1 cellular context compared by ENCODE assay signal in the genomic region with DNA sequence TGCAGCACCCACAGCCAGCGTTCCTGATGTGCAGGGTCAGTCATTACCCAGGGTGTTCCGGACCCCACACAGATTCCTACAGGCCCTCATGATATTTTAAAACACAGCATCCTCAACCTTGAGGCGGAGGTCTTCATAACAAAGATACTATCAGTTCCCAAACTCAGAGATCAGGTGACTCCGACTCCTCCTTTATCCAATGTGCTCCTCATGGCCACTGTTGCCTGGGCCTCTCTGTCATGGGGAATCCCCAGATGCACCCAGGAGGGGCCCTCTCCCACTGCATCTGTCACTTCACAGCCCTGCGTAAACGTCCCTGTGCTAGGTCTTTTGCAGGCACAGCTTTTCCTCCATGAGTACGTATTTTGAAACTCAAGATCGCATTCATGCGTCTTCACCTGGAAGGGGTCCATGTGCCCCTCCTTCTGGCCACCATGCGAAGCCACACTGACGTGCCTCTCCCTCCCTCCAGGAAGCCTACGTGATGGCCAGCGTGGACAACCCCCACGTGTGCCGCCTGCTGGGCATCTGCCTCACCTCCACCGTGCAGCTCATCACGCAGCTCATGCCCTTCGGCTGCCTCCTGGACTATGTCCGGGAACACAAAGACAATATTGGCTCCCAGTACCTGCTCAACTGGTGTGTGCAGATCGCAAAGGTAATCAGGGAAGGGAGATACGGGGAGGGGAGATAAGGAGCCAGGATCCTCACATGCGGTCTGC.
A peak's percentile ranks its signal among the peaks of the same experiment; 100 is the strongest.
TF ChIP-seq lines count a peak whose summit lies in the region.

No MANE protein-coding gene starts in this region.

TF ChIP-seq in HepG2, 621 proteins besides CTCF, POLR2A, EP300 and RAD21 (continued from another document and continues in another):
- TF ChIP-seq EEA1 (CRISPR knock-in tag; IDR thresholded peaks at IDR 0.05; ENCODE audit: borderline replicate concordance) (no peak), XRCC5 (optimal IDR thresholded peaks at IDR 0.05; ENCODE audit: low read length) (peak; percentile 15), ZNF790 (CRISPR knock-in tag; IDR thresholded peaks at IDR 0.05; ENCODE audit: borderline replicate concordance) (no peak; the same call in 1 of the 2 replicates), ZBTB8A (CRISPR knock-in tag; IDR thresholded peaks at IDR 0.05; ENCODE audit: borderline replicate concordance, low read depth) (no peak), ZNF766 (CRISPR knock-in tag; IDR thresholded peaks at IDR 0.05; ENCODE audit: borderline replicate concordance) (0 out of 2 replicates have a peak, but pooled peaks have one; percentile 45), IRF2 (CRISPR knock-in tag; IDR thresholded peaks at IDR 0.05) (no peak), ZNF234 (CRISPR knock-in tag; conservative IDR thresholded peaks at IDR 0.05) (no peak), ZNF567 (CRISPR knock-in tag; IDR thresholded peaks at IDR 0.05; ENCODE audit: borderline replicate concordance) (no peak), HCFC1 (IDR thresholded peaks at IDR 0.05; ENCODE audit: low read depth, low read length) (no peak), NBN (conservative IDR thresholded peaks at IDR 0.05) (no peak), ZNF251 (CRISPR knock-in tag; IDR thresholded peaks at IDR 0.05) (no peak), KLF15 (CRISPR knock-in tag; IDR thresholded peaks at IDR 0.05; ENCODE audit: borderline replicate concordance) (no peak), GLI4 (CRISPR knock-in tag; IDR thresholded peaks at IDR 0.05; ENCODE audit: borderline replicate concordance) (no peak), MTF1 (CRISPR knock-in tag; IDR thresholded peaks at IDR 0.05) (no peak), ZNF672 (CRISPR knock-in tag; IDR thresholded peaks at IDR 0.05) (no peak; the same call in 1 of the 2 replicates), DNMT3B (CRISPR knock-in tag; conservative IDR thresholded peaks at IDR 0.05) (no peak), ATF7 (IDR thresholded peaks at IDR 0.05) (no peak), ATF7 (CRISPR knock-in tag; IDR thresholded peaks at IDR 0.05) (no peak), ZNF17 (CRISPR knock-in tag; IDR thresholded peaks at IDR 0.05) (no peak), YY1 (IDR thresholded peaks at IDR 0.05; ENCODE audit: insufficient read depth, insufficient replicate concordance, low read depth, low read length) (no peak), ZNF180 (CRISPR knock-in tag; IDR thresholded peaks at IDR 0.05; ENCODE audit: borderline replicate concordance, low read depth) (no peak), NPAS2 (CRISPR knock-in tag; IDR thresholded peaks at IDR 0.05; ENCODE audit: borderline replicate concordance) (no peak), SP1 (IDR thresholded peaks at IDR 0.05) (no peak), SP1 (CRISPR knock-in tag; IDR thresholded peaks at IDR 0.05) (no peak), LCORL (IDR thresholded peaks at IDR 0.05) (no peak), LCORL (CRISPR knock-in tag; IDR thresholded peaks at IDR 0.05) (0 out of 2 replicates have a peak, but pooled peaks have one; percentile 25), SRSF1 (optimal IDR thresholded peaks at IDR 0.05; ENCODE audit: low read depth, low read length) (no peak), HOXA5 (CRISPR knock-in tag; IDR thresholded peaks at IDR 0.05) (no peak), ZFP82 (CRISPR knock-in tag; IDR thresholded peaks at IDR 0.05; ENCODE audit: borderline replicate concordance) (no peak), TAF1 (CRISPR knock-in tag; IDR thresholded peaks at IDR 0.05) (no peak)
- TF ChIP-seq, protein P1, sequence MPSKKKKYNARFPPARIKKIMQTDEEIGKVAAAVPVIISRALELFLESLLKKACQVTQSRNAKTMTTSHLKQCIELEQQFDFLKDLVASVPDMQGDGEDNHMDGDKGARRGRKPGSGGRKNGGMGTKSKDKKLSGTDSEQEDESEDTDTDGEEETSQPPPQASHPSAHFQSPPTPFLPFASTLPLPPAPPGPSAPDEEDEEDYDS (CRISPR knock-in tag; IDR thresholded peaks at IDR 0.05), result no peak; the same call in 1 of the 2 replicates
- TF ChIP-seq, protein P2, sequence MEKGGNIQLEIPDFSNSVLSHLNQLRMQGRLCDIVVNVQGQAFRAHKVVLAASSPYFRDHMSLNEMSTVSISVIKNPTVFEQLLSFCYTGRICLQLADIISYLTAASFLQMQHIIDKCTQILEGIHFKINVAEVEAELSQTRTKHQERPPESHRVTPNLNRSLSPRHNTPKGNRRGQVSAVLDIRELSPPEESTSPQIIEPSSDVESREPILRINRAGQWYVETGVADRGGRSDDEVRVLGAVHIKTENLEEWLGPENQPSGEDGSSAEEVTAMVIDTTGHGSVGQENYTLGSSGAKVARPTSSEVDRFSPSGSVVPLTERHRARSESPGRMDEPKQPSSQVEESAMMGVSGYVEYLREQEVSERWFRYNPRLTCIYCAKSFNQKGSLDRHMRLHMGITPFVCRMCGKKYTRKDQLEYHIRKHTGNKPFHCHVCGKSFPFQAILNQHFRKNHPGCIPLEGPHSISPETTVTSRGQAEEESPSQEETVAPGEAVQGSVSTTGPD (CRISPR knock-in tag; IDR thresholded peaks at IDR 0.05), result no peak
- TF ChIP-seq, protein P3, sequence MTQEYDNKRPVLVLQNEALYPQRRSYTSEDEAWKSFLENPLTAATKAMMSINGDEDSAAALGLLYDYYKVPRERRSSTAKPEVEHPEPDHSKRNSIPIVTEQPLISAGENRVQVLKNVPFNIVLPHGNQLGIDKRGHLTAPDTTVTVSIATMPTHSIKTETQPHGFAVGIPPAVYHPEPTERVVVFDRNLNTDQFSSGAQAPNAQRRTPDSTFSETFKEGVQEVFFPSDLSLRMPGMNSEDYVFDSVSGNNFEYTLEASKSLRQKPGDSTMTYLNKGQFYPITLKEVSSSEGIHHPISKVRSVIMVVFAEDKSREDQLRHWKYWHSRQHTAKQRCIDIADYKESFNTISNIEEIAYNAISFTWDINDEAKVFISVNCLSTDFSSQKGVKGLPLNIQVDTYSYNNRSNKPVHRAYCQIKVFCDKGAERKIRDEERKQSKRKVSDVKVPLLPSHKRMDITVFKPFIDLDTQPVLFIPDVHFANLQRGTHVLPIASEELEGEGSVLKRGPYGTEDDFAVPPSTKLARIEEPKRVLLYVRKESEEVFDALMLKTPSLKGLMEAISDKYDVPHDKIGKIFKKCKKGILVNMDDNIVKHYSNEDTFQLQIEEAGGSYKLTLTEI (CRISPR knock-in tag; conservative IDR thresholded peaks at IDR 0.05), result no peak
- TF ChIP-seq, protein P4, sequence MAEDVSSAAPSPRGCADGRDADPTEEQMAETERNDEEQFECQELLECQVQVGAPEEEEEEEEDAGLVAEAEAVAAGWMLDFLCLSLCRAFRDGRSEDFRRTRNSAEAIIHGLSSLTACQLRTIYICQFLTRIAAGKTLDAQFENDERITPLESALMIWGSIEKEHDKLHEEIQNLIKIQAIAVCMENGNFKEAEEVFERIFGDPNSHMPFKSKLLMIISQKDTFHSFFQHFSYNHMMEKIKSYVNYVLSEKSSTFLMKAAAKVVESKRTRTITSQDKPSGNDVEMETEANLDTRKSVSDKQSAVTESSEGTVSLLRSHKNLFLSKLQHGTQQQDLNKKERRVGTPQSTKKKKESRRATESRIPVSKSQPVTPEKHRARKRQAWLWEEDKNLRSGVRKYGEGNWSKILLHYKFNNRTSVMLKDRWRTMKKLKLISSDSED (CRISPR knock-in tag; IDR thresholded peaks at IDR 0.05), result no peak
- TF ChIP-seq, protein P5, sequence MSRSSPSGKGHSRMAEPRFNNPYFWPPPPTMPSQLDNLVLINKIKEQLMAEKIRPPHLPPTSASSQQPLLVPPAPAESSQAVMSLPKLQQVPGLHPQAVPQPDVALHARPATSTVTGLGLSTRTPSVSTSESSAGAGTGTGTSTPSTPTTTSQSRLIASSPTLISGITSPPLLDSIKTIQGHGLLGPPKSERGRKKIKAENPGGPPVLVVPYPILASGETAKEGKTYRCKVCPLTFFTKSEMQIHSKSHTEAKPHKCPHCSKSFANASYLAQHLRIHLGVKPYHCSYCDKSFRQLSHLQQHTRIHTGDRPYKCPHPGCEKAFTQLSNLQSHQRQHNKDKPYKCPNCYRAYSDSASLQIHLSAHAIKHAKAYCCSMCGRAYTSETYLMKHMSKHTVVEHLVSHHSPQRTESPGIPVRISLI (CRISPR knock-in tag; IDR thresholded peaks at IDR 0.05; ENCODE audit: borderline replicate concordance), result no peak
- TF ChIP-seq, protein P6, sequence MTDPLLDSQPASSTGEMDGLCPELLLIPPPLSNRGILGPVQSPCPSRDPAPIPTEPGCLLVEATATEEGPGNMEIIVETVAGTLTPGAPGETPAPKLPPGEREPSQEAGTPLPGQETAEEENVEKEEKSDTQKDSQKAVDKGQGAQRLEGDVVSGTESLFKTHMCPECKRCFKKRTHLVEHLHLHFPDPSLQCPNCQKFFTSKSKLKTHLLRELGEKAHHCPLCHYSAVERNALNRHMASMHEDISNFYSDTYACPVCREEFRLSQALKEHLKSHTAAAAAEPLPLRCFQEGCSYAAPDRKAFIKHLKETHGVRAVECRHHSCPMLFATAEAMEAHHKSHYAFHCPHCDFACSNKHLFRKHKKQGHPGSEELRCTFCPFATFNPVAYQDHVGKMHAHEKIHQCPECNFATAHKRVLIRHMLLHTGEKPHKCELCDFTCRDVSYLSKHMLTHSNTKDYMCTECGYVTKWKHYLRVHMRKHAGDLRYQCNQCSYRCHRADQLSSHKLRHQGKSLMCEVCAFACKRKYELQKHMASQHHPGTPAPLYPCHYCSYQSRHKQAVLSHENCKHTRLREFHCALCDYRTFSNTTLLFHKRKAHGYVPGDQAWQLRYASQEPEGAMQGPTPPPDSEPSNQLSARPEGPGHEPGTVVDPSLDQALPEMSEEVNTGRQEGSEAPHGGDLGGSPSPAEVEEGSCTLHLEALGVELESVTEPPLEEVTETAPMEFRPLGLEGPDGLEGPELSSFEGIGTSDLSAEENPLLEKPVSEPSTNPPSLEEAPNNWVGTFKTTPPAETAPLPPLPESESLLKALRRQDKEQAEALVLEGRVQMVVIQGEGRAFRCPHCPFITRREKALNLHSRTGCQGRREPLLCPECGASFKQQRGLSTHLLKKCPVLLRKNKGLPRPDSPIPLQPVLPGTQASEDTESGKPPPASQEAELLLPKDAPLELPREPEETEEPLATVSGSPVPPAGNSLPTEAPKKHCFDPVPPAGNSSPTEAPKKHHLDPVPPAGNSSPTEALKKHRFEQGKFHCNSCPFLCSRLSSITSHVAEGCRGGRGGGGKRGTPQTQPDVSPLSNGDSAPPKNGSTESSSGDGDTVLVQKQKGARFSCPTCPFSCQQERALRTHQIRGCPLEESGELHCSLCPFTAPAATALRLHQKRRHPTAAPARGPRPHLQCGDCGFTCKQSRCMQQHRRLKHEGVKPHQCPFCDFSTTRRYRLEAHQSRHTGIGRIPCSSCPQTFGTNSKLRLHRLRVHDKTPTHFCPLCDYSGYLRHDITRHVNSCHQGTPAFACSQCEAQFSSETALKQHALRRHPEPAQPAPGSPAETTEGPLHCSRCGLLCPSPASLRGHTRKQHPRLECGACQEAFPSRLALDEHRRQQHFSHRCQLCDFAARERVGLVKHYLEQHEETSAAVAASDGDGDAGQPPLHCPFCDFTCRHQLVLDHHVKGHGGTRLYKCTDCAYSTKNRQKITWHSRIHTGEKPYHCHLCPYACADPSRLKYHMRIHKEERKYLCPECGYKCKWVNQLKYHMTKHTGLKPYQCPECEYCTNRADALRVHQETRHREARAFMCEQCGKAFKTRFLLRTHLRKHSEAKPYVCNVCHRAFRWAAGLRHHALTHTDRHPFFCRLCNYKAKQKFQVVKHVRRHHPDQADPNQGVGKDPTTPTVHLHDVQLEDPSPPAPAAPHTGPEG (CRISPR knock-in tag; IDR thresholded peaks at IDR 0.05), result no peak
- TF ChIP-seq, protein P7, sequence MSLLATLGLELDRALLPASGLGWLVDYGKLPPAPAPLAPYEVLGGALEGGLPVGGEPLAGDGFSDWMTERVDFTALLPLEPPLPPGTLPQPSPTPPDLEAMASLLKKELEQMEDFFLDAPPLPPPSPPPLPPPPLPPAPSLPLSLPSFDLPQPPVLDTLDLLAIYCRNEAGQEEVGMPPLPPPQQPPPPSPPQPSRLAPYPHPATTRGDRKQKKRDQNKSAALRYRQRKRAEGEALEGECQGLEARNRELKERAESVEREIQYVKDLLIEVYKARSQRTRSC (CRISPR knock-in tag; IDR thresholded peaks at IDR 0.05; ENCODE audit: low read depth), result no peak
- TF ChIP-seq, protein P8, sequence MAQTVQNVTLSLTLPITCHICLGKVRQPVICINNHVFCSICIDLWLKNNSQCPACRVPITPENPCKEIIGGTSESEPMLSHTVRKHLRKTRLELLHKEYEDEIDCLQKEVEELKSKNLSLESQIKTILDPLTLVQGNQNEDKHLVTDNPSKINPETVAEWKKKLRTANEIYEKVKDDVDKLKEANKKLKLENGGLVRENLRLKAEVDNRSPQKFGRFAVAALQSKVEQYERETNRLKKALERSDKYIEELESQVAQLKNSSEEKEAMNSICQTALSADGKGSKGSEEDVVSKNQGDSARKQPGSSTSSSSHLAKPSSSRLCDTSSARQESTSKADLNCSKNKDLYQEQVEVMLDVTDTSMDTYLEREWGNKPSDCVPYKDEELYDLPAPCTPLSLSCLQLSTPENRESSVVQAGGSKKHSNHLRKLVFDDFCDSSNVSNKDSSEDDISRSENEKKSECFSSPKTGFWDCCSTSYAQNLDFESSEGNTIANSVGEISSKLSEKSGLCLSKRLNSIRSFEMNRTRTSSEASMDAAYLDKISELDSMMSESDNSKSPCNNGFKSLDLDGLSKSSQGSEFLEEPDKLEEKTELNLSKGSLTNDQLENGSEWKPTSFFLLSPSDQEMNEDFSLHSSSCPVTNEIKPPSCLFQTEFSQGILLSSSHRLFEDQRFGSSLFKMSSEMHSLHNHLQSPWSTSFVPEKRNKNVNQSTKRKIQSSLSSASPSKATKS (CRISPR knock-in tag; IDR thresholded peaks at IDR 0.05), result no peak
- TF ChIP-seq, protein P9, sequence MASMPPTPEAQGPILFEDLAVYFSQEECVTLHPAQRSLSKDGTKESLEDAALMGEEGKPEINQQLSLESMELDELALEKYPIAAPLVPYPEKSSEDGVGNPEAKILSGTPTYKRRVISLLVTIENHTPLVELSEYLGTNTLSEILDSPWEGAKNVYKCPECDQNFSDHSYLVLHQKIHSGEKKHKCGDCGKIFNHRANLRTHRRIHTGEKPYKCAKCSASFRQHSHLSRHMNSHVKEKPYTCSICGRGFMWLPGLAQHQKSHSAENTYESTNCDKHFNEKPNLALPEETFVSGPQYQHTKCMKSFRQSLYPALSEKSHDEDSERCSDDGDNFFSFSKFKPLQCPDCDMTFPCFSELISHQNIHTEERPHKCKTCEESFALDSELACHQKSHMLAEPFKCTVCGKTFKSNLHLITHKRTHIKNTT (CRISPR knock-in tag; IDR thresholded peaks at IDR 0.05), result no peak
- TF ChIP-seq, protein P10, sequence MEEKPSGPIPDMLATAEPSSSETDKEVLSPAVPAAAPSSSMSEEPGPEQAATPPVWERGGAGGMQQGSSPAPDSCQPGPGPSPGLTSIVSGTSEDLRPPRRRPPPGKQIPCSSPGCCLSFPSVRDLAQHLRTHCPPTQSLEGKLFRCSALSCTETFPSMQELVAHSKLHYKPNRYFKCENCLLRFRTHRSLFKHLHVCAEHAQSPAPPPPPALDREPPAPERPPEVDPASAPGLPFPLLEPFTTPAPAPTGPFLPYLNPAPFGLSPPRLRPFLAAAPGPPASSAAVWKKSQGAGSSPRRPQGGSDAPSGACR (CRISPR knock-in tag; IDR thresholded peaks at IDR 0.05), result peak; percentile 62; the same call in 1 of the 2 replicates
- TF ChIP-seq, protein P11, sequence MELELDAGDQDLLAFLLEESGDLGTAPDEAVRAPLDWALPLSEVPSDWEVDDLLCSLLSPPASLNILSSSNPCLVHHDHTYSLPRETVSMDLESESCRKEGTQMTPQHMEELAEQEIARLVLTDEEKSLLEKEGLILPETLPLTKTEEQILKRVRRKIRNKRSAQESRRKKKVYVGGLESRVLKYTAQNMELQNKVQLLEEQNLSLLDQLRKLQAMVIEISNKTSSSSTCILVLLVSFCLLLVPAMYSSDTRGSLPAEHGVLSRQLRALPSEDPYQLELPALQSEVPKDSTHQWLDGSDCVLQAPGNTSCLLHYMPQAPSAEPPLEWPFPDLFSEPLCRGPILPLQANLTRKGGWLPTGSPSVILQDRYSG (CRISPR knock-in tag; IDR thresholded peaks at IDR 0.05), result no peak
